In the genomic region with DNA sequence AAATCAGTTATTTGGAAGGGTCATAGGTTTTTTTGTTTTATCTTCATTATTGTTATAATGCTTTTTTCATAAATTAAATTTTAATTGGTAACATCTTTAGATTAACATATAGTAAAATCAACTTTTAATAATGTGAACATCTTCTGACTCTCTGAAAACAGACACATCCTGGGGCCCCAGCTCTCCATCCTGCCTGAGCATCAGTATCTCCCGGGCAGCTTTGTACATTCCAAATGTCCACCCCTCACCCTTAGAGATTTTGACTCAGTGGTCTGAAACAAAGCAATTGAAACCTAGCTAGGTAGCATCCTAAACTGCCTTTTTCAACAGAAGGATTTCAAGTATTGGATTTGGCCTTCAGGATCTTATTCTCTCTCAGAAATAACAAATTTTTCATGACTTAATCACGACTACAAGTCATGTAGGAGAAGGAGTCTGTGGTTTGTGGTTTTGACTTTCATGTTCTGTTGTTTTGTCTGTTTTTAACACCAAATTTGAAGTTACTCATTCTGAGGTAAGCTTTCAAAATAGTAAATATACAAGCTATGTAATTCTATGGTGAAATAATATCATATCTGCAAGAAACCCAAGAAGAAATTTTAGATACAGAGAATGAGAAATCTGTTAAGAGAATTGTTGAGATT, we compare ENCODE assay signal across 9 cellular contexts.
DNase-seq lines count a peak whose midpoint lies in the region; ATAC-seq lines count a peak whose summit lies in the region.
"Had no signal": no experiment of that assay in that cellular context is flagged by ENCODE, and none has a peak within 500 bp of the region (broad histone marks: within the 10 kb centered on the region; RNA-seq: fewer than 3 reads in every experiment).

No MANE protein-coding gene starts in this region.

- H3K27me3 ChIP-seq in SJCRH30: no peaks in the 10 kb centered on the region

- H3K4me1 ChIP-seq in SJCRH30: peaks cover 5% of the 10 kb centered on the region; the same call in 1 of the 2 replicates

- DNase-seq in A172 (ENCODE audit: low spot score) (peak; percentile 75), amniotic stem cell (lab: John Stamatoyannopoulos, UW) (peak; percentile 35), DMS 273 (lab: John Stamatoyannopoulos, UW; ENCODE audit: unreplicated experiment) (no peak), NCI-H2196 treated with DMSO at 0.1 percent for 48 hours (lab: John Stamatoyannopoulos, UW; ENCODE audit: unreplicated experiment) (no peak), SJCRH30 (no peak), NCI-H510A treated with DMSO at 0.1 percent for 48 hours (lab: John Stamatoyannopoulos, UW) (no peak)
- DNase-seq: DMS 273 treated with DMSO at 0.1 percent for 48 hours had no signal

- peak; percentile 87 for ATAC-seq in GM18870 (IDR thresholded peaks at IDR 0.05; ENCODE audit: unreplicated experiment)
- ATAC-seq in HG02981 (IDR thresholded peaks at IDR 0.05; ENCODE audit: unreplicated experiment): peak; percentile 58

- H3K36me3 ChIP-seq in SJCRH30: no peaks in the 10 kb centered on the region

- no peak overlapping the region for H3K4me3 ChIP-seq in SJCRH30

- peaks cover 6% of the 10 kb centered on the region for H3K9me3 ChIP-seq in SJCRH30 (replicated peaks)

- no peak overlapping the region for H3K27ac ChIP-seq in SJCRH30

Comparison
In these comparisons a context has a peak if more than half of its experiments do, and no peak if none do; other contexts are left out.
1. DNase-seq: peak in A172 (single experiment) and amniotic stem cell (single experiment); none in DMS 273 (single experiment), NCI-H2196 treated with DMSO at 0.1 percent for 48 hours (single experiment), SJCRH30 (0 of 2) and NCI-H510A treated with DMSO at 0.1 percent for 48 hours (single experiment).